8 cellular contexts compared by ENCODE assay signal in the genomic region with DNA sequence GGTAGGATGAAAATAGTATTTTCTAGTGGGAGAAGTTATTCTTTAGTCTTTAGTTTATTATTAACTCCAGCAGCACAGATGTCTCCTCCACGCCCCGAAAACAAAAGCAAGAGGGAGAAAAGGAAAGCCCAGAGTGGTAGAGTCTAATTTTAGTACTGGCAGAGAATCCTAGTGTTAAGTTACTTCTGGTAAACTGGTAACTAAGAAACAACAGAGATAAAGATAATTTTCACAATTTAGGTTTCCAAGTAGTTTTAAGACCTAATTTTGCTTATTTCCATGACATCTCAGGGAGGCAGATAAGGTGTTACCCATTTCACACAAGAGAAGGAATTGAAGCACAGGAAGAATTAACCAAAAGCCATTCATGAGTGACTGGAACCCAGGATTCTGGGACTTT. TPM values are rescaled to one million over a fixed set of nuclear protein-coding genes. Genes with fewer than 3 reads are reported as not detected.
DNase-seq lines count a peak whose midpoint lies in the region; ATAC-seq lines count a peak whose summit lies in the region.

No MANE protein-coding gene starts in this region.

- H3K27me3 ChIP-seq in GM23248 (replicated peaks; ENCODE audit: insufficient read depth) (no peaks in the 10 kb centered on the region), adipocyte (replicated peaks; ENCODE audit: control insufficient read depth, insufficient read depth, low read length) (no peaks in the 10 kb centered on the region), iPS-18a (ENCODE audit: control insufficient read depth, insufficient read depth, low read length) (no peaks in the 10 kb centered on the region), skeletal muscle satellite cell (ENCODE audit: control insufficient read depth, insufficient read depth, low read length) (no peaks in the 10 kb centered on the region)

- H3K4me1 ChIP-seq in GM23248 (ENCODE audit: insufficient read depth) (peaks cover 25% of the 10 kb centered on the region), adipocyte (ENCODE audit: control insufficient read depth, insufficient read depth, low read length) (peaks cover 29% of the 10 kb centered on the region), iPS-18a (ENCODE audit: control insufficient read depth, low read depth, low read length) (peaks cover 12% of the 10 kb centered on the region), skeletal muscle satellite cell (ENCODE audit: control insufficient read depth, insufficient read depth, low read length) (peaks cover 23% of the 10 kb centered on the region)

- H3K9me3 ChIP-seq in GM23248 (ENCODE audit: low read depth) (no peaks in the 10 kb centered on the region), adipocyte (ENCODE audit: control insufficient read depth, low read length) (no peaks in the 10 kb centered on the region), iPS-18a (ENCODE audit: control insufficient read depth, low read depth, low read length) (no peaks in the 10 kb centered on the region), skeletal muscle satellite cell (replicated peaks; ENCODE audit: low read length) (no peaks in the 10 kb centered on the region)

- H3K9me2 ChIP-seq in GM23248 (ENCODE audit: insufficient read depth), result no peaks in the 10 kb centered on the region

- DNase-seq in GM23248, result no peak
- peak; percentile 54 for DNase-seq in adipocyte (ENCODE audit: low read depth)
- no peak for DNase-seq in epidermal melanocyte (ENCODE audit: insufficient read length, low spot score)

- H3K9ac ChIP-seq in GM23248 (peak overlapping the region; percentile 59), adipocyte (ENCODE audit: low read length) (peak overlapping the region; percentile 76), iPS-18a (ENCODE audit: low read length) (peak overlapping the region; percentile 8), skeletal muscle satellite cell (ENCODE audit: low read depth, low read length) (peak overlapping the region; percentile 63)

- H2AFZ ChIP-seq in GM23248, result peak overlapping the region; percentile 58

- H3K79me2 ChIP-seq in GM23248 (ENCODE audit: insufficient read depth), result no peaks in the 10 kb centered on the region

- peak overlapping the region; percentile 23 for H3K4me3 ChIP-seq in GM23248
- H3K4me3 ChIP-seq in adipocyte (ENCODE audit: low read length), result peak overlapping the region; percentile 55
- no peak overlapping the region for H3K4me3 ChIP-seq in iPS-18a (ENCODE audit: low read length)
- no peak overlapping the region for H3K4me3 ChIP-seq in skeletal muscle satellite cell (ENCODE audit: low read length)

- no peaks in the 10 kb centered on the region for H4K20me1 ChIP-seq in GM23248 (ENCODE audit: insufficient read depth)

- in situ Hi-C loops in GM23248 (cut with MboI), result no loop called here

- ATAC-seq in HG03196 (IDR thresholded peaks at IDR 0.05; ENCODE audit: unreplicated experiment) (no peak), HG03139 (IDR thresholded peaks at IDR 0.05; ENCODE audit: unreplicated experiment) (no peak), GM18498 (IDR thresholded peaks at IDR 0.05; ENCODE audit: unreplicated experiment) (no peak)

- H3K4me2 ChIP-seq in GM23248 (ENCODE audit: unreplicated experiment) (peak overlapping the region; percentile 66), skeletal muscle satellite cell (ENCODE audit: low read length) (peak overlapping the region; percentile 63)

- H3K36me3 ChIP-seq in GM23248 (ENCODE audit: low read depth) (peaks cover 4% of the 10 kb centered on the region; the same call in 1 of the 2 replicates), adipocyte (ENCODE audit: control insufficient read depth, insufficient read depth, low read length, severe bottlenecking) (peaks cover 9% of the 10 kb centered on the region), iPS-18a (ENCODE audit: control insufficient read depth, low read depth, low read length) (peaks cover 4% of the 10 kb centered on the region), skeletal muscle satellite cell (ENCODE audit: insufficient read depth, low read length) (peaks cover 10% of the 10 kb centered on the region)

- H3K27ac ChIP-seq in GM23248, result peak overlapping the region; percentile 88
- H3K27ac ChIP-seq in iPS-18a (ENCODE audit: low read length), result peak overlapping the region; percentile 4

- peaks cover 28% of the 10 kb centered on the region for H3F3A ChIP-seq in GM23248 (ENCODE audit: insufficient read depth)

- WGBS in GM23248 (ENCODE audit: low coverage in 1 of 2, low lambda C conversion rate in 2 of 2, missing lambda C conversion rate in 2 of 2), 2 experiments, result 37 to 38% methylated on average over 2 of the region's 2 CpGs

RNA-seq across cellular contexts. Expression of gene ATP5MC2, which starts 16.3 kb away (rescaled TPM):
- total RNA-seq in GM23248 (2014; rRNA removed; shearing (Covaris generic)), result 191 and 257 TPM in 2 replicates
- 266 TPM in 2 replicates for polyA plus RNA-seq in GM23248 (2016; fragmentation: Nextera tagmentation; extraction: Ambion mirVana)
- total RNA-seq in skeletal muscle satellite cell (2012; rRNA removed), result 75.3 and 118 TPM in 2 replicates

RNA-seq across cellular contexts. Expression of gene ATF7, which starts 33.4 kb away (rescaled TPM):
- 10.5 and 12.8 TPM in 2 replicates for total RNA-seq in GM23248 (2014; rRNA removed; shearing (Covaris generic))
- polyA plus RNA-seq in GM23248 (2016; fragmentation: Nextera tagmentation; extraction: Ambion mirVana), result 21.5 and 24.3 TPM in 2 replicates
- 10.0 and 10.9 TPM in 2 replicates for total RNA-seq in skeletal muscle satellite cell (2012; rRNA removed)

Comparison
In these comparisons a context has a peak if more than half of its experiments do, and no peak if none do; other contexts are left out.
1. H3K4me3 ChIP-seq: peak in GM23248 (single experiment) and adipocyte (single experiment); none in iPS-18a (single experiment) and skeletal muscle satellite cell (single experiment).
2. H3K9ac ChIP-seq: peak in every context shown above with its lines; median percentile 76 in adipocyte; 63 in skeletal muscle satellite cell; 59 in GM23248; 8 in iPS-18a.